ENCODE assay signal across 1 cellular context in genomic region chr10:6072215-6072941, GRCh38.
TF ChIP-seq lines count a peak whose summit lies in the region.

No MANE protein-coding gene starts in this region.

TF ChIP-seq in GM12878, 131 proteins besides CTCF, POLR2A, EP300 and RAD21 (continued from another document):
- TF ChIP-seq E2F8 (IDR thresholded peaks at IDR 0.05; ENCODE audit: low read depth, partially characterized antibody) (no peak), DPF2 (IDR thresholded peaks at IDR 0.05) (no peak), ATF2 (IDR thresholded peaks at IDR 0.05; ENCODE audit: low read length) (peak; percentile 78), NR2F1 (conservative IDR thresholded peaks at IDR 0.05) (no peak), ZBED1 (IDR thresholded peaks at IDR 0.05; ENCODE audit: borderline replicate concordance) (no peak), RAD51 (IDR thresholded peaks at IDR 0.05) (no peak), USF1 (IDR thresholded peaks at IDR 0.05; ENCODE audit: borderline replicate concordance, extremely low read length, insufficient read depth, low read depth, low read length) (no peak), SP1 (IDR thresholded peaks at IDR 0.05; ENCODE audit: low read depth, low read length) (peak; percentile 52), FOS (IDR thresholded peaks at IDR 0.05; ENCODE audit: borderline replicate concordance, extremely low read depth, insufficient read length) (no peak), JUNB (IDR thresholded peaks at IDR 0.05) (peak; percentile 64), YBX1 (IDR thresholded peaks at IDR 0.05) (no peak), CUX1 (IDR thresholded peaks at IDR 0.05; ENCODE audit: insufficient replicate concordance, low read depth, low read length) (no peak), PML (IDR thresholded peaks at IDR 0.05; ENCODE audit: low read length) (0 out of 2 replicates have a peak, but pooled peaks have one; percentile 35), NFIC (IDR thresholded peaks at IDR 0.05; ENCODE audit: low read depth, low read length) (peak; percentile 69), HSF1 (IDR thresholded peaks at IDR 0.05; ENCODE audit: low read depth, low read length) (no peak), SMAD5 (IDR thresholded peaks at IDR 0.05; ENCODE audit: low read depth) (no peak), SUZ12 (IDR thresholded peaks at IDR 0.05; ENCODE audit: unreplicated experiment) (no peak), EED (IDR thresholded peaks at IDR 0.05; ENCODE audit: low read depth) (peak; percentile 29; the same call in 1 of the 2 replicates), IKZF2 (IDR thresholded peaks at IDR 0.05) (peak in 1 of 2 experiments; percentile 34; a peak in 2 of 4 replicates), CREB1 (IDR thresholded peaks at IDR 0.05; ENCODE audit: low read depth) (peak; percentile 30), MAX (IDR thresholded peaks at IDR 0.05; ENCODE audit: low read depth, low read length) (no peak), SMC3 (IDR thresholded peaks at IDR 0.05; ENCODE audit: borderline replicate concordance, low read length) (no peak), MLLT1 (IDR thresholded peaks at IDR 0.05) (no peak), NFYA (IDR thresholded peaks at IDR 0.05; ENCODE audit: borderline replicate concordance, low read depth, low read length) (no peak), MEF2B (IDR thresholded peaks at IDR 0.05; ENCODE audit: partially characterized antibody, poor library complexity, severe bottlenecking) (no peak), BCLAF1 (IDR thresholded peaks at IDR 0.05) (no peak), ZBTB11 (CRISPR knock-in tag; IDR thresholded peaks at IDR 0.05) (no peak), TCF7 (IDR thresholded peaks at IDR 0.05; ENCODE audit: borderline replicate concordance) (no peak), ZSCAN29 (IDR thresholded peaks at IDR 0.05) (no peak), IRF4 (IDR thresholded peaks at IDR 0.05; ENCODE audit: low read depth, low read length) (0 out of 2 replicates have a peak, but pooled peaks have one; percentile 35), RCOR1 (conservative IDR thresholded peaks at IDR 0.05; ENCODE audit: low read depth, low read length) (no peak), CHD2 (IDR thresholded peaks at IDR 0.05; ENCODE audit: borderline replicate concordance, low read depth, low read length) (0 out of 2 replicates have a peak, but pooled peaks have one; percentile 36), HDGF (IDR thresholded peaks at IDR 0.05) (no peak)
